Comparison of ENCODE assay signal across 12 cellular contexts in genomic region chr12:47822863-47823262, GRCh38. TPM values are rescaled to one million over a fixed set of nuclear protein-coding genes. Genes with fewer than 3 reads are reported as not detected.
A peak's percentile ranks its signal among the peaks of the same experiment; 100 is the strongest.
DNase-seq lines count a peak whose midpoint lies in the region; ATAC-seq and TF ChIP-seq lines count a peak whose summit lies in the region.
"Had no signal": no experiment of that assay in that cellular context is flagged by ENCODE, and none has a peak within 500 bp of the region (broad histone marks: within the 10 kb centered on the region; RNA-seq: fewer than 3 reads in every experiment).

No MANE protein-coding gene starts in this region.

- no peak overlapping the region for H3K4me2 ChIP-seq in hepatocyte

- H3K4me1 ChIP-seq in Caco-2 (peaks cover 47% of the 10 kb centered on the region), hepatocyte (ENCODE audit: insufficient read depth) (peaks cover 35% of the 10 kb centered on the region), skeletal muscle tissue (ENCODE audit: control insufficient read depth in 3 of 3, insufficient read depth in 3 of 3, low read length in 3 of 3) (peaks cover 60 to 72% (median 71%) of the 10 kb centered on the region in 3 donors), endodermal cell (ENCODE audit: control insufficient read depth, insufficient read depth, low read length) (peaks cover 8% of the 10 kb centered on the region)

- H3K4me1 Mint-ChIP-seq in Caco-2 (ENCODE audit: low read depth, unreplicated experiment), result peaks cover 57% of the 10 kb centered on the region
- peaks cover 80 to 82% (median 81%) of the 10 kb centered on the region in 3 donors for H3K4me1 Mint-ChIP-seq in T-cell
- peaks cover 44% of the 10 kb centered on the region for H3K4me1 Mint-ChIP-seq in endodermal cell

- H3K4me3 Mint-ChIP-seq in Caco-2 (ENCODE audit: unreplicated experiment), result no peak overlapping the region
- H3K4me3 Mint-ChIP-seq in T-cell, result peak overlapping the region in 1 of 3 donors; percentile 59
- no peak overlapping the region for H3K4me3 Mint-ChIP-seq in endodermal cell

- DNase-seq in Caco-2 (no peak), T-cell (no peak), hepatocyte (ENCODE audit: low spot score) (no peak), endodermal cell (no peak), islet precursor cell (no peak), OCI-M2 (lab: John Stamatoyannopoulos, UW; ENCODE audit: unreplicated experiment) (no peak), caudate nucleus (lab: John Stamatoyannopoulos, UW) (no peak)
- DNase-seq: DMS 273 treated with DMSO at 0.1 percent for 48 hours, NCI-H146, OCI-M1 had no signal

- no peak overlapping the region for H3K9ac ChIP-seq in skeletal muscle tissue (ENCODE audit: low read depth in 1 of 3, low read length in 3 of 3)
- H3K9ac ChIP-seq in endodermal cell (ENCODE audit: extremely low read depth, low read length, poor library complexity, severe bottlenecking), result no peak overlapping the region

- H3K9me3 Mint-ChIP-seq in Caco-2 (ENCODE audit: unreplicated experiment) (no peaks in the 10 kb centered on the region), T-cell (no peaks in the 10 kb centered on the region), endodermal cell (no peaks in the 10 kb centered on the region)
- H3K9me3 Mint-ChIP-seq: activated naive CD4-positive, alpha-beta T cell treated with anti-CD3 and anti-CD28 coated beads, Interleukin-2, amount 50 U/mL, for 72 hours had no signal

- POLR2A ChIA-PET in Caco-2 (lab: Charles Lee), result no interaction called here
- POLR2A ChIA-PET in T-cell (lab: Charles Lee), result interaction anchor here (0.6 to 0.7 kb wide), 2 partner anchors 11 to 22 kb away, joined by 3 read pairs; no protein-coding TSS in a partner anchor

- CTCF ChIA-PET in Caco-2 (lab: Charles Lee), result interaction anchor here (0.6 to 7.8 kb wide), 2 partner anchors 14 to 199 kb away, joined by 3 to 113 read pairs; no protein-coding TSS in a partner anchor
- CTCF ChIA-PET in T-cell (lab: Charles Lee), result interaction anchor here (0.5 to 1.2 kb wide), 4 partner anchors 11 to 15 kb away, joined by 3 to 5 read pairs (median 3); no protein-coding TSS in a partner anchor

- TF ChIP-seq CTCF in Caco-2 (IDR thresholded peaks at IDR 0.05; ENCODE audit: insufficient read depth in 1 of 2, low read depth in 1 of 2, low read length in 1 of 2, severe bottlenecking in 1 of 2, unreplicated experiment in 1 of 2) (no peak), hepatocyte (IDR thresholded peaks at IDR 0.05; ENCODE audit: poor library complexity) (no peak), endodermal cell (conservative IDR thresholded peaks at IDR 0.05) (no peak)

- H3K79me2 ChIP-seq in hepatocyte, result peaks cover 33% of the 10 kb centered on the region

- no peak overlapping the region for H2AFZ ChIP-seq in hepatocyte

- H3K36me3 ChIP-seq in Caco-2 (ENCODE audit: control insufficient read depth, insufficient read depth, low read length) (no peaks in the 10 kb centered on the region), hepatocyte (replicated peaks; ENCODE audit: insufficient read depth, low read depth) (no peaks in the 10 kb centered on the region), skeletal muscle tissue (ENCODE audit: control insufficient read depth in 3 of 3, insufficient read depth in 3 of 3, low read length in 3 of 3) (peaks cover 0 to 4% (median 0%) of the 10 kb centered on the region in 3 donors), endodermal cell (ENCODE audit: control insufficient read depth, insufficient read depth, low read length) (peaks cover 2% of the 10 kb centered on the region)

- H3K27ac ChIP-seq in hepatocyte (peak overlapping the region; percentile 98), skeletal muscle tissue (ENCODE audit: low read depth, low read length) (peak overlapping the region; percentile 93), endodermal cell (ENCODE audit: low read depth, low read length) (no peak overlapping the region), caudate nucleus (ENCODE audit: low read depth, low read length) (no peak overlapping the region)

- H3K27me3 Mint-ChIP-seq in Caco-2 (ENCODE audit: insufficient read depth, unreplicated experiment), result no peaks in the 10 kb centered on the region
- no peaks in the 10 kb centered on the region for H3K27me3 Mint-ChIP-seq in T-cell
- H3K27me3 Mint-ChIP-seq in endodermal cell (ENCODE audit: insufficient read depth), result peaks cover 3% of the 10 kb centered on the region

- WGBS in hepatocyte (ENCODE audit: low lambda C conversion rate, missing lambda C conversion rate), result 93% methylated on average over 3 of the region's 3 CpGs
- 90 to 100% methylated on average over 2 to 3 of the region's 3 CpGs for WGBS in endodermal cell (ENCODE audit: insufficient coverage in 1 of 2, insufficient read length in 1 of 2), 2 experiments

- no TSS peak for BruUV-seq in Caco-2 (replicated peaks; lab: Mats Ljungman, UMichigan)

- H3K27ac Mint-ChIP-seq in Caco-2 (ENCODE audit: unreplicated experiment), result peak overlapping the region; percentile 99
- peak overlapping the region; percentile 98 to 99 for H3K27ac Mint-ChIP-seq in T-cell
- no peak overlapping the region for H3K27ac Mint-ChIP-seq in endodermal cell

- no peak for ATAC-seq in T-cell (replicated peaks in 1 of 4)
- ATAC-seq: activated naive CD4-positive, alpha-beta T cell treated with anti-CD3 and anti-CD28 coated beads, Interleukin-2, amount 50 U/mL, for 72 hours had no signal

- intact Hi-C loops in Caco-2 (cut with micrococcal nuclease; ENCODE audit: unreplicated experiment), result no loop called here

- peaks cover 2% of the 10 kb centered on the region for H4K20me1 ChIP-seq in hepatocyte (ENCODE audit: insufficient read depth, poor library complexity, severe bottlenecking)

- H3K27me3 ChIP-seq in Caco-2 (replicated peaks; ENCODE audit: control insufficient read depth, insufficient read depth, low read length), result no peaks in the 10 kb centered on the region
- H3K27me3 ChIP-seq in hepatocyte, result no peaks in the 10 kb centered on the region
- H3K27me3 ChIP-seq in skeletal muscle tissue (ENCODE audit: control insufficient read depth in 3 of 3, insufficient read depth in 3 of 3, low read length in 3 of 3), result no peaks in the 10 kb centered on the region
- no peaks in the 10 kb centered on the region for H3K27me3 ChIP-seq in endodermal cell (ENCODE audit: control insufficient read depth, insufficient read depth, low read length, poor library complexity, severe bottlenecking)

- peaks cover 12% of the 10 kb centered on the region for H3K36me3 Mint-ChIP-seq in Caco-2 (ENCODE audit: insufficient read depth, unreplicated experiment)
- H3K36me3 Mint-ChIP-seq in T-cell, result no peaks in the 10 kb centered on the region
- no peaks in the 10 kb centered on the region for H3K36me3 Mint-ChIP-seq in endodermal cell (ENCODE audit: low read depth)

- no peak overlapping the region for H3K4me3 ChIP-seq in Caco-2 (ENCODE audit: low read depth, low read length)
- H3K4me3 ChIP-seq in hepatocyte, result no peak overlapping the region
- no peak overlapping the region for H3K4me3 ChIP-seq in skeletal muscle tissue (ENCODE audit: low read length in 3 of 3)
- no peak overlapping the region for H3K4me3 ChIP-seq in endodermal cell (ENCODE audit: low read length)

- no peaks in the 10 kb centered on the region for H3K9me3 ChIP-seq in Caco-2
- H3K9me3 ChIP-seq in hepatocyte (ENCODE audit: low read depth), result no peaks in the 10 kb centered on the region
- no peaks in the 10 kb centered on the region for H3K9me3 ChIP-seq in skeletal muscle tissue (ENCODE audit: control insufficient read depth in 3 of 3, low read length in 3 of 3)
- H3K9me3 ChIP-seq in endodermal cell (ENCODE audit: control insufficient read depth, low read length), result no peaks in the 10 kb centered on the region

- H3K9me2 ChIP-seq in hepatocyte (replicated peaks; ENCODE audit: insufficient read depth), result no peaks in the 10 kb centered on the region

RNA-seq across cellular contexts. Expression of gene HDAC7, which starts 3.2 kb away (rescaled TPM):
- total RNA-seq in Caco-2 (2022) (71.2 and 71.9 TPM in 2 replicates), T-cell (100 to 1,000 TPM; 142 to 192 (median 165) TPM), hepatocyte (17.9 and 19.0 TPM in 2 replicates), skeletal muscle tissue (21.4 TPM), endodermal cell (100 to 1,000 TPM; 146 to 154 TPM)
- 41.2 and 45.5 TPM in 2 replicates for polyA plus RNA-seq in hepatocyte
- 73.0 TPM for polyA plus RNA-seq in endodermal cell (2013, experiment 1 of 2)
- 68.5 TPM for polyA plus RNA-seq in endodermal cell (2013, experiment 2 of 2)

RNA-seq across cellular contexts. Expression of gene SLC48A1, which starts 49.8 kb away (rescaled TPM):
- total RNA-seq in Caco-2 (2022) (34.3 and 37.5 TPM in 2 replicates), T-cell (10 to 100 TPM in 3 of 5 donors, 1 to 10 TPM in 2; 5.8 to 13.7 (median 10.2) TPM), hepatocyte (11.2 and 13.0 TPM in 2 replicates), skeletal muscle tissue (7.8 TPM), endodermal cell (10 to 100 TPM; 21.3 to 30.4 TPM)
- polyA plus RNA-seq in hepatocyte, result 20.2 and 22.6 TPM in 2 replicates
- polyA plus RNA-seq in endodermal cell (2013, experiment 1 of 2), result 13.9 TPM
- polyA plus RNA-seq in endodermal cell (2013, experiment 2 of 2), result 13.5 TPM

Comparison
In these comparisons a context has a peak if more than half of its experiments do, and no peak if none do; other contexts are left out.
1. H3K27ac ChIP-seq: peak in hepatocyte (single experiment) and skeletal muscle tissue (single experiment); none in endodermal cell (single experiment) and caudate nucleus (single experiment).